ENCODE assay signal across 14 cellular contexts in genomic region chr6:2275207-2275891, GRCh38. TPM values are rescaled to one million over a fixed set of nuclear protein-coding genes. Genes with fewer than 3 reads are reported as not detected.
DNase-seq lines count a peak whose midpoint lies in the region; TF ChIP-seq lines count a peak whose summit lies in the region.
"Had no signal": no experiment of that assay in that cellular context is flagged by ENCODE, and none has a peak within 500 bp of the region (broad histone marks: within the 10 kb centered on the region; RNA-seq: fewer than 3 reads in every experiment).

No MANE protein-coding gene starts in this region.

- H3K4me1 Mint-ChIP-seq in endodermal cell (peaks cover 15% of the 10 kb centered on the region), endothelial cell (ENCODE audit: unreplicated experiment) (no peaks in the 10 kb centered on the region)
- H3K4me1 Mint-ChIP-seq in activated naive CD8-positive, alpha-beta T cell treated with anti-CD3 and anti-CD28 coated beads for 36 hours = no peaks in the 10 kb centered on the region

- peak overlapping the region; percentile 56 for H3K27ac Mint-ChIP-seq in endodermal cell
- H3K27ac Mint-ChIP-seq in activated naive CD8-positive, alpha-beta T cell treated with anti-CD3 and anti-CD28 coated beads for 36 hours = no peak overlapping the region
- no peak overlapping the region for H3K27ac Mint-ChIP-seq in endothelial cell (ENCODE audit: unreplicated experiment)

- peak; percentile 12 for DNase-seq in AG04449 (ENCODE audit: low read depth, low spot score)
- DNase-seq in HT1080 (ENCODE audit: low read depth) = peak; percentile 1
- no peak for DNase-seq in endodermal cell
- DNase-seq in NCI-H526 treated with DMSO at 0.1 percent for 48 hours (lab: John Stamatoyannopoulos, UW) = no peak
- DNase-seq in activated naive CD8-positive, alpha-beta T cell treated with anti-CD3 and anti-CD28 coated beads for 36 hours = no peak
- DNase-seq in NCI-H774 (lab: John Stamatoyannopoulos, UW) = no peak
- DNase-seq in endothelial cell (ENCODE audit: low spot score) = no peak
- DNase-seq: activated effector memory CD4-positive, alpha-beta T cell treated with anti-CD3 and anti-CD28 coated beads, Interleukin-2, amount 50 U/mL, for 16 hours; body of pancreas; foreskin melanocyte; naive thymus-derived CD8-positive, alpha-beta T cell; NCI-H1092; transverse colon had no signal

- H3K4me3 ChIP-seq in AG04449 (ENCODE audit: low read depth, low read length) (no peak overlapping the region), endodermal cell (ENCODE audit: low read length) (no peak overlapping the region), mesodermal cell (ENCODE audit: extremely low read depth, insufficient read depth, low read length, poor library complexity, severe bottlenecking) (no peak overlapping the region)
- H3K4me3 ChIP-seq: body of pancreas, transverse colon had no signal

- TF ChIP-seq CTCF in AG04449 (IDR thresholded peaks at IDR 0.05; ENCODE audit: insufficient read depth, low read length, missing control alignments) (no peak), endodermal cell (conservative IDR thresholded peaks at IDR 0.05) (no peak), endothelial cell (IDR thresholded peaks at IDR 0.05; ENCODE audit: unreplicated experiment) (no peak)

- peaks cover 41% of the 10 kb centered on the region for H3K36me3 Mint-ChIP-seq in endodermal cell (ENCODE audit: low read depth)
- peaks cover 67% of the 10 kb centered on the region for H3K36me3 Mint-ChIP-seq in activated naive CD8-positive, alpha-beta T cell treated with anti-CD3 and anti-CD28 coated beads for 36 hours
- peaks cover 19% of the 10 kb centered on the region for H3K36me3 Mint-ChIP-seq in endothelial cell (ENCODE audit: low read depth, unreplicated experiment)

- H3K36me3 ChIP-seq in endodermal cell (ENCODE audit: control insufficient read depth, insufficient read depth, low read length) = peaks cover 4% of the 10 kb centered on the region
- H3K36me3 ChIP-seq in mesodermal cell (ENCODE audit: control insufficient read depth, insufficient read depth, low read length) = no peaks in the 10 kb centered on the region

- no peak overlapping the region for H3K9ac ChIP-seq in endodermal cell (ENCODE audit: extremely low read depth, low read length, poor library complexity, severe bottlenecking)

- H3K4me1 ChIP-seq in endodermal cell (ENCODE audit: control insufficient read depth, insufficient read depth, low read length) (no peaks in the 10 kb centered on the region), mesodermal cell (ENCODE audit: control insufficient read depth, insufficient read depth, low read length, poor library complexity, severe bottlenecking) (peaks cover 6% of the 10 kb centered on the region)
- H3K4me1 ChIP-seq: body of pancreas had no signal

- CTCF ChIA-PET in AG04449 (lab: Yijun Ruan, JAX) = no interaction called here

- no peaks in the 10 kb centered on the region for H3K27me3 ChIP-seq in endodermal cell (ENCODE audit: control insufficient read depth, insufficient read depth, low read length, poor library complexity, severe bottlenecking)
- H3K27me3 ChIP-seq: body of pancreas, transverse colon had no signal

- POLR2A ChIA-PET in AG04449 (lab: Yijun Ruan, JAX) = no interaction called here

- H3K27ac ChIP-seq in endodermal cell (ENCODE audit: low read depth, low read length) (no peak overlapping the region), mesodermal cell (ENCODE audit: low read depth, low read length, severe bottlenecking) (peak overlapping the region; percentile 62)
- H3K27ac ChIP-seq: body of pancreas, transverse colon had no signal

- H3K9me3 ChIP-seq in endodermal cell (ENCODE audit: control insufficient read depth, low read length) = peaks cover 20% of the 10 kb centered on the region
- H3K9me3 ChIP-seq in mesodermal cell (ENCODE audit: control insufficient read depth, low read length) = peaks cover 3% of the 10 kb centered on the region
- H3K9me3 ChIP-seq: body of pancreas had no signal

- H3K27me3 Mint-ChIP-seq in endodermal cell (ENCODE audit: insufficient read depth) (peaks cover 2% of the 10 kb centered on the region), endothelial cell (ENCODE audit: unreplicated experiment) (no peaks in the 10 kb centered on the region)
- H3K27me3 Mint-ChIP-seq in activated naive CD8-positive, alpha-beta T cell treated with anti-CD3 and anti-CD28 coated beads for 36 hours = no peaks in the 10 kb centered on the region
- H3K27me3 Mint-ChIP-seq: naive thymus-derived CD8-positive, alpha-beta T cell had no signal

- 82 to 83% methylated on average over 1 to 4 of the region's 4 CpGs for WGBS in endodermal cell (ENCODE audit: insufficient coverage in 1 of 2, insufficient read length in 1 of 2), 2 experiments
- WGBS in mesodermal cell (ENCODE audit: insufficient coverage in 2 of 2), 2 experiments = 62 to 100% methylated on average over 1 to 2 of the region's 4 CpGs

- peaks cover 30% of the 10 kb centered on the region for H3K9me3 Mint-ChIP-seq in endodermal cell
- peaks cover 18% of the 10 kb centered on the region for H3K9me3 Mint-ChIP-seq in activated naive CD8-positive, alpha-beta T cell treated with anti-CD3 and anti-CD28 coated beads for 36 hours
- H3K9me3 Mint-ChIP-seq in endothelial cell (ENCODE audit: unreplicated experiment) = no peaks in the 10 kb centered on the region

- H3K4me3 Mint-ChIP-seq in endodermal cell (no peak overlapping the region), endothelial cell (ENCODE audit: unreplicated experiment) (no peak overlapping the region)
- no peak overlapping the region for H3K4me3 Mint-ChIP-seq in activated naive CD8-positive, alpha-beta T cell treated with anti-CD3 and anti-CD28 coated beads for 36 hours
- H3K4me3 Mint-ChIP-seq: naive thymus-derived CD8-positive, alpha-beta T cell had no signal

RNA-seq across cellular contexts. Expression of gene GMDS, which starts 29.9 kb away (rescaled TPM):
- total RNA-seq in HT1080 (2014; rRNA removed; shearing (Covaris generic)) = 7.8 and 10.0 TPM in 2 replicates
- polyA plus RNA-seq in HT1080 (2015; cell fraction: cytosol; rRNA removed) = 32.3 and 34.5 TPM in 2 replicates
- polyA plus RNA-seq in HT1080 (2015; cell fraction: nucleus; rRNA removed) = 17.5 TPM in 2 replicates
- 10 to 100 TPM; 25.4 to 29.5 TPM for total RNA-seq in endodermal cell
- 12.2 TPM for polyA plus RNA-seq in endodermal cell (2013, experiment 1 of 2)
- polyA plus RNA-seq in endodermal cell (2013, experiment 2 of 2) = 9.8 TPM
- polyA plus RNA-seq in mesodermal cell (2013, experiment 1 of 2) = 12.0 TPM
- 12.8 TPM for polyA plus RNA-seq in mesodermal cell (2013, experiment 2 of 2)
- 10 to 100 TPM; 34.7 to 38.5 TPM for total RNA-seq in activated naive CD8-positive, alpha-beta T cell treated with anti-CD3 and anti-CD28 coated beads for 36 hours
- total RNA-seq in endothelial cell (ENCODE audit: unreplicated experiment) = 36.0 TPM

Comparison
In these comparisons a context has a peak if more than half of its experiments do, and no peak if none do; other contexts are left out.
1. DNase-seq: peak in AG04449 (single experiment) and HT1080 (single experiment); none in endodermal cell (single experiment), NCI-H526 treated with DMSO at 0.1 percent for 48 hours (single experiment), activated naive CD8-positive, alpha-beta T cell treated with anti-CD3 and anti-CD28 coated beads for 36 hours (single experiment), NCI-H774 (single experiment) and endothelial cell (single experiment).